ENCODE assay signal across 12 cellular contexts in genomic region chr5:103340717-103341397, GRCh38.
DNase-seq lines count a peak whose midpoint lies in the region; ATAC-seq, FAIRE-seq and TF ChIP-seq lines count a peak whose summit lies in the region.
"Had no signal": no experiment of that assay in that cellular context is flagged by ENCODE, and none has a peak within 500 bp of the region (broad histone marks: within the 10 kb centered on the region; RNA-seq: fewer than 3 reads in every experiment).

No MANE protein-coding gene starts in this region.

- FAIRE-seq in D721Med (lab: Jason Lieb, UNC), result no peak
- FAIRE-seq: bronchial epithelial cell, keratinocyte had no signal

- ATAC-seq in GM18519 (IDR thresholded peaks at IDR 0.05; ENCODE audit: low FRiP score, unreplicated experiment), result peak; percentile 99
- peak; percentile 100 for ATAC-seq in GM21528 (IDR thresholded peaks at IDR 0.05; ENCODE audit: low FRiP score, unreplicated experiment)
- peak; percentile 98 for ATAC-seq in HG03354 (IDR thresholded peaks at IDR 0.05; ENCODE audit: poor library complexity, severe bottlenecking, unreplicated experiment)
- ATAC-seq in mucosa of descending colon, result no peak

- peaks cover 3% of the 10 kb centered on the region for H3K9me3 ChIP-seq in mucosa of descending colon

- intact Hi-C loops in mucosa of descending colon (cut with DNase I, micrococcal nuclease), result no loop called here

- TF ChIP-seq CTCF in cardiac fibroblast (IDR thresholded peaks at IDR 0.05; ENCODE audit: low read depth, low read length), result no peak
- TF ChIP-seq CTCF in mucosa of descending colon (IDR thresholded peaks at IDR 0.05), result no peak
- no peak for TF ChIP-seq CTCF in D721Med (IDR thresholded peaks at IDR 0.05; ENCODE audit: insufficient read depth, missing control alignments)

- no peaks in the 10 kb centered on the region for H3K4me1 ChIP-seq in mucosa of descending colon (ENCODE audit: low read depth)

- H3K36me3 ChIP-seq in mucosa of descending colon (ENCODE audit: low read depth), result no peaks in the 10 kb centered on the region

- DNase-seq in cardiac fibroblast (ENCODE audit: low read depth in 2 of 2) (peak; percentile 14 to 71), mucosa of descending colon (no peak), KG1 (lab: John Stamatoyannopoulos, UW) (no peak), D721Med (ENCODE audit: insufficient read length, low spot score) (no peak)
- DNase-seq in stimulated activated CD4-positive, alpha-beta T cell treated with anti-CD3 and anti-CD28 coated beads, Interleukin-1b, Interleukin-23, amount 100 ng/mL, for 48 hours, result no peak
- DNase-seq: NCI-H2029 treated with DMSO at 0.1 percent for 48 hours had no signal

- H3K4me3 ChIP-seq in cardiac fibroblast (replicated peaks in 1 of 2; ENCODE audit: low read depth in 2 of 2, low read length in 2 of 2), result no peak overlapping the region
- no peak overlapping the region for H3K4me3 ChIP-seq in mucosa of descending colon
- H3K4me3 ChIP-seq: skin epidermis had no signal

Comparison
In these comparisons a context has a peak if more than half of its experiments do, and no peak if none do; other contexts are left out.
1. DNase-seq: peak in cardiac fibroblast (2 of 2); none in mucosa of descending colon (0 of 3), KG1 (single experiment), stimulated activated CD4-positive, alpha-beta T cell treated with anti-CD3 and anti-CD28 coated beads, Interleukin-1b, Interleukin-23, amount 100 ng/mL, for 48 hours (single experiment) and D721Med (single experiment).